ENCODE assay signal across 1 cellular context in genomic region chr3:71317749-71318458, GRCh38.
A peak's percentile ranks its signal among the peaks of the same experiment; 100 is the strongest.
TF ChIP-seq lines count a peak whose summit lies in the region.

No MANE protein-coding gene starts in this region.

TF ChIP-seq in HepG2, 621 proteins besides CTCF, POLR2A, EP300 and RAD21:
- TF ChIP-seq, protein P1, sequence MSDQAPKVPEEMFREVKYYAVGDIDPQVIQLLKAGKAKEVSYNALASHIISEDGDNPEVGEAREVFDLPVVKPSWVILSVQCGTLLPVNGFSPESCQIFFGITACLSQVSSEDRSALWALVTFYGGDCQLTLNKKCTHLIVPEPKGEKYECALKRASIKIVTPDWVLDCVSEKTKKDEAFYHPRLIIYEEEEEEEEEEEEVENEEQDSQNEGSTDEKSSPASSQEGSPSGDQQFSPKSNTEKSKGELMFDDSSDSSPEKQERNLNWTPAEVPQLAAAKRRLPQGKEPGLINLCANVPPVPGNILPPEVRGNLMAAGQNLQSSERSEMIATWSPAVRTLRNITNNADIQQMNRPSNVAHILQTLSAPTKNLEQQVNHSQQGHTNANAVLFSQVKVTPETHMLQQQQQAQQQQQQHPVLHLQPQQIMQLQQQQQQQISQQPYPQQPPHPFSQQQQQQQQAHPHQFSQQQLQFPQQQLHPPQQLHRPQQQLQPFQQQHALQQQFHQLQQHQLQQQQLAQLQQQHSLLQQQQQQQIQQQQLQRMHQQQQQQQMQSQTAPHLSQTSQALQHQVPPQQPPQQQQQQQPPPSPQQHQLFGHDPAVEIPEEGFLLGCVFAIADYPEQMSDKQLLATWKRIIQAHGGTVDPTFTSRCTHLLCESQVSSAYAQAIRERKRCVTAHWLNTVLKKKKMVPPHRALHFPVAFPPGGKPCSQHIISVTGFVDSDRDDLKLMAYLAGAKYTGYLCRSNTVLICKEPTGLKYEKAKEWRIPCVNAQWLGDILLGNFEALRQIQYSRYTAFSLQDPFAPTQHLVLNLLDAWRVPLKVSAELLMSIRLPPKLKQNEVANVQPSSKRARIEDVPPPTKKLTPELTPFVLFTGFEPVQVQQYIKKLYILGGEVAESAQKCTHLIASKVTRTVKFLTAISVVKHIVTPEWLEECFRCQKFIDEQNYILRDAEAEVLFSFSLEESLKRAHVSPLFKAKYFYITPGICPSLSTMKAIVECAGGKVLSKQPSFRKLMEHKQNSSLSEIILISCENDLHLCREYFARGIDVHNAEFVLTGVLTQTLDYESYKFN (CRISPR knock-in tag; conservative IDR thresholded peaks at IDR 0.05) = peak; percentile 30; the same call in 1 of the 2 replicates
- TF ChIP-seq HNF1A (IDR thresholded peaks at IDR 0.05; ENCODE audit: low read depth) (peak; percentile 67; the same call in 1 of the 2 replicates), HNF1A (CRISPR knock-in tag; IDR thresholded peaks at IDR 0.05; ENCODE audit: borderline replicate concordance) (no peak), ZNF746 (CRISPR knock-in tag; IDR thresholded peaks at IDR 0.05) (no peak)
